ENCODE assay signal across 8 cellular contexts in genomic region chr16:66696669-66697630, GRCh38. TPM values are rescaled to one million over a fixed set of nuclear protein-coding genes. Genes with fewer than 3 reads are reported as not detected.
A peak's percentile ranks its signal among the peaks of the same experiment; 100 is the strongest.
DNase-seq lines count a peak whose midpoint lies in the region; ATAC-seq and TF ChIP-seq lines count a peak whose summit lies in the region.

Gene CMTM4, minus strand, starts transcription at chr16:66696743. Its CDS starts 218 bp downstream, at chr16:66696525.

- H3K36me3 Mint-ChIP-seq in activated naive CD4-positive, alpha-beta T cell treated with anti-CD3 and anti-CD28 coated beads for 36 hours (ENCODE audit: low read depth), result no peaks in the 10 kb centered on the region

- H3K4me3 ChIP-seq in Karpas-422 (ENCODE audit: low read length), result no peak within 1 kb of the TSS
- peak within 1 kb of the TSS; percentile 51 to 86 for H3K4me3 ChIP-seq in gastroesophageal sphincter
- peak within 1 kb of the TSS; percentile 75 to 81 for H3K4me3 ChIP-seq in neutrophil (ENCODE audit: low read depth in 1 of 2, low read length in 1 of 2)

- peaks cover 4% of the 10 kb centered on the region for H3K4me1 ChIP-seq in Karpas-422 (ENCODE audit: low read length)
- H3K4me1 ChIP-seq in gastroesophageal sphincter, result peaks cover 0 to 27% (median 8%) of the 10 kb centered on the region in 3 donors
- H3K4me1 ChIP-seq in neutrophil (ENCODE audit: control insufficient read depth in 1 of 2, insufficient read depth in 1 of 2, low read depth in 1 of 2, low read length in 1 of 2), result peaks cover 50 to 52% of the 10 kb centered on the region in 2 experiments

- H3K27me3 ChIP-seq in Karpas-422 (ENCODE audit: low read length) (no peaks in the 10 kb centered on the region), gastroesophageal sphincter (no peaks in the 10 kb centered on the region), neutrophil (no peaks in the 10 kb centered on the region)

- peak in 1 of 2 donors; percentile 32 for TF ChIP-seq POLR2A in gastroesophageal sphincter (IDR thresholded peaks at IDR 0.05)

- H3K4me2 ChIP-seq in Karpas-422 (ENCODE audit: low read depth, low read length, poor library complexity, severe bottlenecking), result peak within 1 kb of the TSS; percentile 23

- no peak within 1 kb of the TSS for H2AFZ ChIP-seq in Karpas-422 (ENCODE audit: low read length)

- H3K79me2 ChIP-seq in Karpas-422 (ENCODE audit: low read length), result no peaks in the 10 kb centered on the region

- no peak within 1 kb of the TSS for H3K27ac Mint-ChIP-seq in activated naive CD4-positive, alpha-beta T cell treated with anti-CD3 and anti-CD28 coated beads for 36 hours

- H3K27ac ChIP-seq in Karpas-422 (ENCODE audit: low read length), result no peak within 1 kb of the TSS
- H3K27ac ChIP-seq in gastroesophageal sphincter, result peak within 1 kb of the TSS; percentile 22 to 86 (median 82)
- H3K27ac ChIP-seq in neutrophil, result peak within 1 kb of the TSS; percentile 63

- peak within 1 kb of the TSS; percentile 76 for H3K4me3 Mint-ChIP-seq in activated naive CD4-positive, alpha-beta T cell treated with anti-CD3 and anti-CD28 coated beads for 36 hours

- H3K36me3 ChIP-seq in Karpas-422 (ENCODE audit: insufficient read depth, low read length) (no peaks in the 10 kb centered on the region), gastroesophageal sphincter (no peaks in the 10 kb centered on the region), neutrophil (no peaks in the 10 kb centered on the region)

- no peaks in the 10 kb centered on the region for H4K20me1 ChIP-seq in Karpas-422 (ENCODE audit: insufficient read depth, low read depth, low read length)

- intact Hi-C loops in activated naive CD4-positive, alpha-beta T cell treated with anti-CD3 and anti-CD28 coated beads for 36 hours (cut with micrococcal nuclease), result loop anchor here (1.0 to 5.0 kb wide), 3 partner anchors 55 to 145 kb away; partner anchors contain the start of genes CKLF, DYNC1LI2 and TK2

- TF ChIP-seq CTCF in gastroesophageal sphincter (IDR thresholded peaks at IDR 0.05) (peak in 2 of 4 experiments; percentile 22 to 32), neutrophil (IDR thresholded peaks at IDR 0.05) (peak; percentile 50)

- no peak within 1 kb of the TSS for H3K9ac ChIP-seq in Karpas-422 (ENCODE audit: low read length)

- H3K27me3 Mint-ChIP-seq in activated naive CD4-positive, alpha-beta T cell treated with anti-CD3 and anti-CD28 coated beads for 36 hours (ENCODE audit: low read depth), result peaks cover 6% of the 10 kb centered on the region

- H3K9me3 Mint-ChIP-seq in activated naive CD4-positive, alpha-beta T cell treated with anti-CD3 and anti-CD28 coated beads for 36 hours, result no peaks in the 10 kb centered on the region

- H3K9me2 ChIP-seq in Karpas-422 (replicated peaks; ENCODE audit: insufficient read depth, low read length), result no peaks in the 10 kb centered on the region

- ATAC-seq in GM21723 (IDR thresholded peaks at IDR 0.05; ENCODE audit: unreplicated experiment) (peak; percentile 95), gastroesophageal sphincter (peak; percentile 98)

- DNase-seq in DMS79 treated with DMSO at 0.1 percent for 48 hours (lab: John Stamatoyannopoulos, UW), result peak; percentile 26
- peak; percentile 87 for DNase-seq in Karpas-422
- peak; percentile 69 for DNase-seq in SK-N-DZ (ENCODE audit: low spot score)
- peak; percentile 78 for DNase-seq in activated naive CD4-positive, alpha-beta T cell treated with anti-CD3 and anti-CD28 coated beads for 36 hours
- peak; percentile 79 for DNase-seq in stromal cell of bone marrow (ENCODE audit: low read depth)

- peaks cover 4% of the 10 kb centered on the region for H3K4me1 Mint-ChIP-seq in activated naive CD4-positive, alpha-beta T cell treated with anti-CD3 and anti-CD28 coated beads for 36 hours (ENCODE audit: low read depth)

- H3K9me3 ChIP-seq in Karpas-422 (ENCODE audit: low read length) (no peaks in the 10 kb centered on the region), gastroesophageal sphincter (no peaks in the 10 kb centered on the region), neutrophil (no peaks in the 10 kb centered on the region)

- TF ChIP-seq EP300 in gastroesophageal sphincter (IDR thresholded peaks at IDR 0.05), result no peak

- WGBS in gastroesophageal sphincter (ENCODE audit: low coverage in 1 of 2), 2 donors, result 37 to 52% methylated on average over 5 to 6 of the region's 84 CpGs

- CTCF ChIA-PET in activated naive CD4-positive, alpha-beta T cell treated with anti-CD3 and anti-CD28 coated beads for 36 hours (lab: Charles Lee), result interaction anchor here (0.6 to 2.4 kb wide), 10 partner anchors 16 to 290 kb away, joined by 3 to 7 read pairs (median 4); partner anchors contain the start of genes DYNC1LI2 and NAE1

RNA-seq across cellular contexts. Expression of gene CMTM4, which starts in this region (rescaled TPM):
- total RNA-seq in Karpas-422 (2014; rRNA removed; shearing (Covaris generic); ENCODE audit: low replicate concordance), result 0.25 and 0.71 TPM in 2 replicates
- 14.8 and 16.7 TPM in 2 replicates for polyA plus RNA-seq in SK-N-DZ (2014; cell fraction: cytosol; rRNA removed)
- polyA plus RNA-seq in SK-N-DZ (2014; cell fraction: nucleus; rRNA removed), result 14.9 and 19.3 TPM in 2 replicates
- 1 to 10 TPM; 4.6 to 4.7 TPM for total RNA-seq in activated naive CD4-positive, alpha-beta T cell treated with anti-CD3 and anti-CD28 coated beads for 36 hours
- 10 to 100 TPM; 12.7 to 21.2 (median 17.2) TPM for total RNA-seq in gastroesophageal sphincter

Comparison
In these comparisons a context has a peak if more than half of its experiments do, and no peak if none do; other contexts are left out.
1. Peak in DNase-seq and H3K4me2 ChIP-seq in Karpas-422; RNA of the gene not detected or under 1 TPM.
2. DNase-seq: peak in every context shown above with its lines; median percentile 87 in Karpas-422; 79 in stromal cell of bone marrow; 78 in activated naive CD4-positive, alpha-beta T cell treated with anti-CD3 and anti-CD28 coated beads for 36 hours; 69 in SK-N-DZ; 26 in DMS79 treated with DMSO at 0.1 percent for 48 hours.